1 cellular context compared by ENCODE assay signal in the genomic region with DNA sequence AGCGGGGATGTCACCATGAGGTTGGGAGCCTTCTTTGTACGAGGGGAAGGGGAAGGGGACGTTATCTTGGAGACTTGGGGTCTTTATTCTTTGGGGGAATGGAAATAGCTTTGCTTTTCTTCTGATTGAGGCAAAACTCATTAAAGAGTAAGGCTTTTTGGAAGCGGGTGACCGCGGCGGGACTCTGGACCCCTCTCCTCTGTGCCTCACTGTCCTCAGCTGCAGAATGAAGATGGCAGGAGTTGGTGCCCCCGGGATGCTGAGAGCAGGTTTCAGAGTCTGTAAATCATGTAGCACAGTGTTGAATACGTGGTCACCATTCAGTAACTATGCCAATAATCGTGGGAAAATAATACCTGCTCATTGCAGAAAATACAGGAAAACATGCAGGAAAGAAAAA.
TF ChIP-seq lines count a peak whose summit lies in the region.

No MANE protein-coding gene starts in this region.

TF ChIP-seq in SK-N-SH, 30 proteins besides CTCF, POLR2A, EP300 and RAD21 (continued from another document):
- TF ChIP-seq, protein P1, sequence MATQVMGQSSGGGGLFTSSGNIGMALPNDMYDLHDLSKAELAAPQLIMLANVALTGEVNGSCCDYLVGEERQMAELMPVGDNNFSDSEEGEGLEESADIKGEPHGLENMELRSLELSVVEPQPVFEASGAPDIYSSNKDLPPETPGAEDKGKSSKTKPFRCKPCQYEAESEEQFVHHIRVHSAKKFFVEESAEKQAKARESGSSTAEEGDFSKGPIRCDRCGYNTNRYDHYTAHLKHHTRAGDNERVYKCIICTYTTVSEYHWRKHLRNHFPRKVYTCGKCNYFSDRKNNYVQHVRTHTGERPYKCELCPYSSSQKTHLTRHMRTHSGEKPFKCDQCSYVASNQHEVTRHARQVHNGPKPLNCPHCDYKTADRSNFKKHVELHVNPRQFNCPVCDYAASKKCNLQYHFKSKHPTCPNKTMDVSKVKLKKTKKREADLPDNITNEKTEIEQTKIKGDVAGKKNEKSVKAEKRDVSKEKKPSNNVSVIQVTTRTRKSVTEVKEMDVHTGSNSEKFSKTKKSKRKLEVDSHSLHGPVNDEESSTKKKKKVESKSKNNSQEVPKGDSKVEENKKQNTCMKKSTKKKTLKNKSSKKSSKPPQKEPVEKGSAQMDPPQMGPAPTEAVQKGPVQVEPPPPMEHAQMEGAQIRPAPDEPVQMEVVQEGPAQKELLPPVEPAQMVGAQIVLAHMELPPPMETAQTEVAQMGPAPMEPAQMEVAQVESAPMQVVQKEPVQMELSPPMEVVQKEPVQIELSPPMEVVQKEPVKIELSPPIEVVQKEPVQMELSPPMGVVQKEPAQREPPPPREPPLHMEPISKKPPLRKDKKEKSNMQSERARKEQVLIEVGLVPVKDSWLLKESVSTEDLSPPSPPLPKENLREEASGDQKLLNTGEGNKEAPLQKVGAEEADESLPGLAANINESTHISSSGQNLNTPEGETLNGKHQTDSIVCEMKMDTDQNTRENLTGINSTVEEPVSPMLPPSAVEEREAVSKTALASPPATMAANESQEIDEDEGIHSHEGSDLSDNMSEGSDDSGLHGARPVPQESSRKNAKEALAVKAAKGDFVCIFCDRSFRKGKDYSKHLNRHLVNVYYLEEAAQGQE (IDR thresholded peaks at IDR 0.05; ENCODE audit: low read depth, low read length): no peak
